In genomic region chr16:67967956-67968439, GRCh38 we compare ENCODE assay signal across 9 cellular contexts. TPM values are rescaled to one million over a fixed set of nuclear protein-coding genes. Genes with fewer than 3 reads are reported as not detected.
DNase-seq lines count a peak whose midpoint lies in the region; ATAC-seq lines count a peak whose summit lies in the region.
"Had no signal": no experiment of that assay in that cellular context is flagged by ENCODE, and none has a peak within 500 bp of the region (broad histone marks: within the 10 kb centered on the region; RNA-seq: fewer than 3 reads in every experiment).

No MANE protein-coding gene starts in this region.

- peaks cover 17% of the 10 kb centered on the region for H3K4me1 ChIP-seq in SJCRH30

- H3K4me3 ChIP-seq in SJCRH30: peak overlapping the region; percentile 82

- no peaks in the 10 kb centered on the region for H3K27me3 ChIP-seq in SJCRH30

- H3K9me3 ChIP-seq in SJCRH30 (replicated peaks): no peaks in the 10 kb centered on the region

- no peaks in the 10 kb centered on the region for H3K36me3 ChIP-seq in SJCRH30

- DNase-seq in Right ventricle myocardium inferior (ENCODE audit: missing footprints): no peak
- DNase-seq in cardiac septum (ENCODE audit: low spot score): no peak
- peak; percentile 26 to 39 for DNase-seq in SJCRH30
- DNase-seq in caudate nucleus (lab: John Stamatoyannopoulos, UW): no peak
- DNase-seq in kidney tubule cell (ENCODE audit: low spot score): peak; percentile 31
- DNase-seq in stimulated activated naive CD4-positive, alpha-beta T cell treated with Interleukin-2 at 50 U/mL for 16 hours (lab: John Stamatoyannopoulos, UW): peak; percentile 30
- DNase-seq in NCI-H2171 treated with DMSO at 0.1 percent for 48 hours (lab: John Stamatoyannopoulos, UW): no peak

- ATAC-seq in Right ventricle myocardium inferior (peak; percentile 38), HG03045 (IDR thresholded peaks at IDR 0.05; ENCODE audit: unreplicated experiment) (peak; percentile 21)

- intact Hi-C loops in Right ventricle myocardium inferior (cut with DNase I): loop anchor here (2.0 kb wide), 1 partner anchor 31 kb away; the partner anchor contains the start of gene PSMB10
- intact Hi-C loops in cardiac septum (cut with DNase I): no loop called here

- peak overlapping the region; percentile 78 for H3K27ac ChIP-seq in SJCRH30
- H3K27ac ChIP-seq in caudate nucleus (ENCODE audit: low read depth, low read length): peak overlapping the region; percentile 69

RNA-seq across cellular contexts. Expression of gene SLC12A4, which starts 0.4 kb away (rescaled TPM):
- total RNA-seq in Right ventricle myocardium inferior (97.5 TPM), cardiac septum (121 TPM)
- 12.6 and 15.1 TPM in 2 replicates for total RNA-seq in SJCRH30 (2014; rRNA removed; shearing (Covaris generic))

RNA-seq across cellular contexts. Expression of gene DPEP3, which starts 12.3 kb away (rescaled TPM):
- total RNA-seq in Right ventricle myocardium inferior (not detected), cardiac septum (not detected)
- not detected in 2 replicates for total RNA-seq in SJCRH30 (2014; rRNA removed; shearing (Covaris generic))
- total RNA-seq: renal cortical epithelial cell had no signal

RNA-seq across cellular contexts. Expression of gene LCAT, which starts 24.1 kb away (rescaled TPM):
- total RNA-seq in Right ventricle myocardium inferior (19.0 TPM), cardiac septum (29.8 TPM)
- total RNA-seq in SJCRH30 (2014; rRNA removed; shearing (Covaris generic)): 2.3 and 4.5 TPM in 2 replicates

RNA-seq across cellular contexts. Expression of gene DPEP2, which starts 31.3 kb away (rescaled TPM):
- total RNA-seq in Right ventricle myocardium inferior (0.87 TPM), cardiac septum (0.78 TPM)
- total RNA-seq in SJCRH30 (2014; rRNA removed; shearing (Covaris generic)): not detected in 2 replicates
- total RNA-seq: renal cortical epithelial cell had no signal

RNA-seq across cellular contexts. Expression of gene PSMB10, which starts 31.3 kb away (rescaled TPM):
- total RNA-seq in Right ventricle myocardium inferior (59.3 TPM), cardiac septum (66.1 TPM)
- 7.4 and 7.6 TPM in 2 replicates for total RNA-seq in SJCRH30 (2014; rRNA removed; shearing (Covaris generic))

Comparison
In these comparisons a context has a peak if more than half of its experiments do, and no peak if none do; other contexts are left out.
1. DNase-seq: peak in SJCRH30 (2 of 2), kidney tubule cell (single experiment) and stimulated activated naive CD4-positive, alpha-beta T cell treated with Interleukin-2 at 50 U/mL for 16 hours (single experiment); none in Right ventricle myocardium inferior (single experiment), cardiac septum (single experiment), caudate nucleus (0 of 61) and NCI-H2171 treated with DMSO at 0.1 percent for 48 hours (single experiment).